In genomic region chr2:216169087-216169486, GRCh38 we compare ENCODE assay signal across 22 cellular contexts. TPM values are rescaled to one million over a fixed set of nuclear protein-coding genes. Genes with fewer than 3 reads are reported as not detected.
A peak's percentile ranks its signal among the peaks of the same experiment; 100 is the strongest.
DNase-seq lines count a peak whose midpoint lies in the region; ATAC-seq and TF ChIP-seq lines count a peak whose summit lies in the region.
"Had no signal": no experiment of that assay in that cellular context is flagged by ENCODE, and none has a peak within 500 bp of the region (broad histone marks: within the 10 kb centered on the region; RNA-seq: fewer than 3 reads in every experiment).

No MANE protein-coding gene starts in this region.

- H3K36me3 Mint-ChIP-seq in activated naive CD4-positive, alpha-beta T cell treated with anti-CD3 and anti-CD28 coated beads, Interleukin-2, amount 50 U/mL, for 24 hours: peaks cover 28% of the 10 kb centered on the region
- peaks cover 6% of the 10 kb centered on the region for H3K36me3 Mint-ChIP-seq in T-helper 17 cell (ENCODE audit: low read depth)
- peaks cover 16 to 96% (median 43%) of the 10 kb centered on the region in 3 donors for H3K36me3 Mint-ChIP-seq in naive thymus-derived CD8-positive, alpha-beta T cell

- H2AK5ac ChIP-seq in IMR-90 (ENCODE audit: low read depth, low read length): no peak overlapping the region

- H3K4me1 Mint-ChIP-seq in activated naive CD4-positive, alpha-beta T cell treated with anti-CD3 and anti-CD28 coated beads, Interleukin-2, amount 50 U/mL, for 24 hours: peaks cover 69% of the 10 kb centered on the region
- peaks cover 19% of the 10 kb centered on the region for H3K4me1 Mint-ChIP-seq in T-helper 17 cell
- peaks cover 17 to 57% (median 55%) of the 10 kb centered on the region in 4 donors for H3K4me1 Mint-ChIP-seq in naive thymus-derived CD8-positive, alpha-beta T cell

- H2BK5ac ChIP-seq in IMR-90 (ENCODE audit: low read depth, low read length, poor library complexity, severe bottlenecking): no peak overlapping the region

- H4K20me1 ChIP-seq in IMR-90 (ENCODE audit: insufficient read depth, low read length): 0 out of 2 replicates have a peak, but pooled peaks cover 3% of the 10 kb centered on the region

- H3K27me3 ChIP-seq in IMR-90 (ENCODE audit: control insufficient read depth, insufficient read depth, low read length) (no peaks in the 10 kb centered on the region), colonic mucosa (no peaks in the 10 kb centered on the region)
- H3K27me3 ChIP-seq: BLaER1, MG63, Peyer's patch, SJSA1 had no signal

- H2BK120ac ChIP-seq in IMR-90 (ENCODE audit: low read depth, low read length): no peak overlapping the region

- no peak overlapping the region for H4K5ac ChIP-seq in IMR-90 (ENCODE audit: low read depth, low read length)

- H3K4me1 ChIP-seq in IMR-90 (ENCODE audit: control insufficient read depth, insufficient read depth, low read length): no peaks in the 10 kb centered on the region
- no peaks in the 10 kb centered on the region for H3K4me1 ChIP-seq in colonic mucosa
- H3K4me1 ChIP-seq: Peyer's patch, SJSA1 had no signal

- H3K9me1 ChIP-seq in IMR-90 (ENCODE audit: insufficient read depth, low read length): 0 out of 2 replicates have a peak, but pooled peaks cover 7% of the 10 kb centered on the region

- H3K9me3 Mint-ChIP-seq in activated naive CD4-positive, alpha-beta T cell treated with anti-CD3 and anti-CD28 coated beads, Interleukin-2, amount 50 U/mL, for 24 hours: no peaks in the 10 kb centered on the region
- no peaks in the 10 kb centered on the region for H3K9me3 Mint-ChIP-seq in naive thymus-derived CD8-positive, alpha-beta T cell
- H3K9me3 Mint-ChIP-seq: CD8-positive, alpha-beta T cell had no signal

- WGBS in IMR-90 (ENCODE audit: extremely low coverage in 2 of 2, insufficient read length in 1 of 2), 2 experiments: no CpG with 5 or more reads among the region's 3 CpGs

- TF ChIP-seq CTCF in IMR-90 (conservative IDR thresholded peaks at IDR 0.05; ENCODE audit: low read depth, low read length): no peak
- no peak for TF ChIP-seq CTCF in colonic mucosa (IDR thresholded peaks at IDR 0.05)

- no peaks in the 10 kb centered on the region for H3K27me3 Mint-ChIP-seq in activated naive CD4-positive, alpha-beta T cell treated with anti-CD3 and anti-CD28 coated beads, Interleukin-2, amount 50 U/mL, for 24 hours
- H3K27me3 Mint-ChIP-seq in T-helper 17 cell: no peaks in the 10 kb centered on the region
- H3K27me3 Mint-ChIP-seq in naive thymus-derived CD8-positive, alpha-beta T cell: no peaks in the 10 kb centered on the region

- H2AFZ ChIP-seq in IMR-90 (replicated peaks; ENCODE audit: low read length, poor library complexity): no peak overlapping the region

- dilution Hi-C loops in IMR-90 (cut with HindIII; ENCODE audit: low sequenced_read_pairs, unreplicated experiment): no loop called here

- H2BK20ac ChIP-seq in IMR-90 (ENCODE audit: low read depth, low read length): no peak overlapping the region

- no peak overlapping the region for H3K4me2 ChIP-seq in IMR-90 (ENCODE audit: low read depth, low read length)
- H3K4me2 ChIP-seq: BLaER1 had no signal

- H3K36me3 ChIP-seq in IMR-90 (ENCODE audit: control insufficient read depth, insufficient read depth, low read length) (peaks cover 31% of the 10 kb centered on the region), colonic mucosa (no peaks in the 10 kb centered on the region)

- no peak overlapping the region for H3K56ac ChIP-seq in IMR-90 (ENCODE audit: extremely low read depth, insufficient read depth, low read length)

- no peak for TF ChIP-seq RAD21 in IMR-90 (IDR thresholded peaks at IDR 0.05; ENCODE audit: low read length)

- TF ChIP-seq POLR2A in IMR-90 (IDR thresholded peaks at IDR 0.05; ENCODE audit: low read depth, low read length): no peak

- no peak overlapping the region for H2AK9ac ChIP-seq in IMR-90 (replicated peaks; ENCODE audit: low read depth, low read length, poor library complexity)

- intact Hi-C loops in IMR-90 (cut with micrococcal nuclease) (no loop called here), posterior vena cava (cut with DNase I) (no loop called here), colonic mucosa (cut with DNase I) (no loop called here)

- no peak overlapping the region for H3K4ac ChIP-seq in IMR-90 (ENCODE audit: low read depth, low read length)

- peak overlapping the region; percentile 2 for H3K27ac Mint-ChIP-seq in activated naive CD4-positive, alpha-beta T cell treated with anti-CD3 and anti-CD28 coated beads, Interleukin-2, amount 50 U/mL, for 24 hours
- peak overlapping the region; percentile 41 for H3K27ac Mint-ChIP-seq in T-helper 17 cell
- peak overlapping the region in 6 of 10 donors; percentile 1 to 82 (median 36) for H3K27ac Mint-ChIP-seq in naive thymus-derived CD8-positive, alpha-beta T cell

- no peak overlapping the region for H3K23ac ChIP-seq in IMR-90 (ENCODE audit: low read depth, low read length)

- H3K79me1 ChIP-seq in IMR-90 (ENCODE audit: low read depth in 1 of 2, low read length in 2 of 2): peaks cover 46 to 51% of the 10 kb centered on the region in 2 experiments

- no peaks in the 10 kb centered on the region for H3K9me3 ChIP-seq in IMR-90 (ENCODE audit: control insufficient read depth, insufficient read depth, low read length)
- H3K9me3 ChIP-seq in T-helper 17 cell (ENCODE audit: control insufficient read depth, low read length, poor library complexity, severe bottlenecking): no peaks in the 10 kb centered on the region
- H3K9me3 ChIP-seq in colonic mucosa: no peaks in the 10 kb centered on the region
- H3K9me3 ChIP-seq: BLaER1, MG63, Peyer's patch, SJSA1 had no signal

- H3K27ac ChIP-seq in IMR-90 (ENCODE audit: insufficient read depth, low read length) (no peak overlapping the region), colonic mucosa (no peak overlapping the region)
- H3K27ac ChIP-seq: BLaER1, Peyer's patch, SJSA1 had no signal

- H3K4me3 ChIP-seq in IMR-90 (ENCODE audit: insufficient read depth, low read depth, low read length) (no peak overlapping the region), colonic mucosa (no peak overlapping the region)
- H3K4me3 ChIP-seq: BLaER1, MG63, Peyer's patch, SJSA1 had no signal

- ATAC-seq in IMR-90 (ENCODE audit: low read depth) (no peak), T-helper 17 cell (no peak)
- no peak for ATAC-seq in naive thymus-derived CD8-positive, alpha-beta T cell
- ATAC-seq: CD8-positive, alpha-beta T cell had no signal

- DNase-seq in activated naive CD4-positive, alpha-beta T cell treated with anti-CD3 and anti-CD28 coated beads, Interleukin-2, amount 50 U/mL, for 16 hours: no peak
- DNase-seq in IMR-90 (no peak), T-helper 17 cell (no peak), posterior vena cava (ENCODE audit: low spot score) (no peak), colonic mucosa (no peak), GM19238 (ENCODE audit: insufficient read length, low spot score) (no peak)
- no peak for DNase-seq in naive thymus-derived CD8-positive, alpha-beta T cell
- DNase-seq: Calu3; CD8-positive, alpha-beta T cell; GOT3; Kasumi-1; MG63; NCI-H1048; NCI-H1436; NCI-H2029 treated with DMSO at 0.1 percent for 48 hours; NCI-H2171 treated with DMSO at 0.1 percent for 48 hours; NCI-H446; NCI-H774; Peyer's patch had no signal

- no TSS peak for BruUV-seq in IMR-90 (replicated peaks; lab: Mats Ljungman, UMichigan)

- no peak overlapping the region for H2BK15ac ChIP-seq in IMR-90 (ENCODE audit: low read depth, low read length)

- no peak overlapping the region for H3K9ac ChIP-seq in IMR-90 (ENCODE audit: low read depth, low read length)
- H3K9ac ChIP-seq in colonic mucosa (ENCODE audit: low read depth in 2 of 2, low read length in 2 of 2): no peak overlapping the region
- H3K9ac ChIP-seq: BLaER1 had no signal

- CTCF ChIA-PET in IMR-90 (lab: Yijun Ruan, JAX): no interaction called here

- H3K18ac ChIP-seq in IMR-90 (ENCODE audit: low read depth, low read length): no peak overlapping the region

- H4K8ac ChIP-seq in IMR-90 (ENCODE audit: low read depth in 2 of 2, low read length in 2 of 2): no peak overlapping the region

- H3K4me3 Mint-ChIP-seq in activated naive CD4-positive, alpha-beta T cell treated with anti-CD3 and anti-CD28 coated beads, Interleukin-2, amount 50 U/mL, for 24 hours: no peak overlapping the region
- H3K4me3 Mint-ChIP-seq in T-helper 17 cell: no peak overlapping the region
- no peak overlapping the region for H3K4me3 Mint-ChIP-seq in naive thymus-derived CD8-positive, alpha-beta T cell
- H3K4me3 Mint-ChIP-seq: CD8-positive, alpha-beta T cell had no signal

- H3K14ac ChIP-seq in IMR-90 (replicated peaks; ENCODE audit: low read depth, low read length): no peak overlapping the region

- POLR2A ChIA-PET in IMR-90 (lab: Charles Lee; ENCODE audit: unreplicated experiment): no interaction called here
- POLR2A ChIA-PET in naive thymus-derived CD8-positive, alpha-beta T cell (lab: Charles Lee): no interaction called here

- no peak overlapping the region for H4K91ac ChIP-seq in IMR-90 (ENCODE audit: insufficient read depth, low read depth, low read length)

- in situ Hi-C loops in IMR-90 (cut with MboI; ENCODE audit: low sequenced_read_pairs): no loop called here

TF ChIP-seq in IMR-90, 13 proteins besides CTCF, POLR2A, EP300 and RAD21 (continues in another document):
- TF ChIP-seq FOS (IDR thresholded peaks at IDR 0.05; ENCODE audit: low read depth, low read length) (no peak), BHLHE40 (IDR thresholded peaks at IDR 0.05; ENCODE audit: low read depth, low read length) (no peak), RFX5 (IDR thresholded peaks at IDR 0.05; ENCODE audit: low read depth, low read length) (no peak), CEBPB (IDR thresholded peaks at IDR 0.05; ENCODE audit: low read depth, low read length) (peak; percentile 86), ELK1 (IDR thresholded peaks at IDR 0.05; ENCODE audit: borderline replicate concordance, low read depth, low read length) (no peak)

RNA-seq across cellular contexts. Expression of gene XRCC5, which starts 59.9 kb away (rescaled TPM):
- 352 and 509 TPM in 2 replicates for total RNA-seq in IMR-90 (2012; rRNA removed)
- 144 and 156 TPM in 2 replicates for polyA plus RNA-seq in IMR-90 (2012; rRNA removed)
- polyA plus RNA-seq in IMR-90 (2012; cell fraction: cytosol; rRNA removed): 103 and 426 TPM in 2 replicates
- polyA plus RNA-seq in IMR-90 (2012; cell fraction: nucleus; rRNA removed; ENCODE audit: low replicate concordance): 65.1 and 146 TPM in 2 replicates
- 100 to 1,000 TPM; 151 to 161 TPM for total RNA-seq in T-helper 17 cell
- total RNA-seq in naive thymus-derived CD8-positive, alpha-beta T cell: 100 to 1,000 TPM; 231 to 245 TPM
- 100 to 1,000 TPM; 311 to 364 (median 348) TPM for polyA plus RNA-seq in naive thymus-derived CD8-positive, alpha-beta T cell
- total RNA-seq in posterior vena cava: 100 to 1,000 TPM; 189 to 213 TPM
- total RNA-seq in colonic mucosa: 100 to 1,000 TPM; 205 to 244 TPM
